ENCODE assay signal across 25 cellular contexts in genomic region chr10:8985651-8986050, GRCh38.
DNase-seq lines count a peak whose midpoint lies in the region; ATAC-seq, FAIRE-seq and TF ChIP-seq lines count a peak whose summit lies in the region.
"Had no signal": no experiment of that assay in that cellular context is flagged by ENCODE, and none has a peak within 500 bp of the region (broad histone marks: within the 10 kb centered on the region; RNA-seq: fewer than 3 reads in every experiment).

No MANE protein-coding gene starts in this region.

- no peak overlapping the region for H3K4me2 ChIP-seq in HepG2 (ENCODE audit: low read depth, low read length)

- TF ChIP-seq CTCF in liver (IDR thresholded peaks at IDR 0.05; ENCODE audit: low read depth, low read length, missing input control) (no peak), HepG2 (CRISPR knock-in tag; IDR thresholded peaks at IDR 0.05) (no peak), RWPE2 (IDR thresholded peaks at IDR 0.05; ENCODE audit: poor library complexity, severe bottlenecking) (peak; percentile 21), psoas muscle (IDR thresholded peaks at IDR 0.05) (no peak), HFFc6 (IDR thresholded peaks at IDR 0.05) (no peak)

- H3K27me3 Mint-ChIP-seq in activated CD4-positive, alpha-beta memory T cell treated with anti-CD3 and anti-CD28 coated beads for 36 hours, result no peaks in the 10 kb centered on the region
- H3K27me3 Mint-ChIP-seq in activated CD4-positive, alpha-beta memory T cell treated with anti-CD3 and anti-CD28 coated beads, Interleukin-2, amount 10 ng/mL, durations not matched to agents 7 days and 5 days, result no peaks in the 10 kb centered on the region
- H3K27me3 Mint-ChIP-seq in HFFc6 (ENCODE audit: insufficient read depth), result peaks cover 2% of the 10 kb centered on the region; the same call in 1 of the 2 replicates
- H3K27me3 Mint-ChIP-seq: CD4-positive, CD25-positive, alpha-beta regulatory T cell had no signal

- ATAC-seq in HepG2 (no peak), RWPE2 (ENCODE audit: low read depth) (no peak), psoas muscle (no peak)
- ATAC-seq: K562 had no signal

- H3K4me3 Mint-ChIP-seq in activated CD4-positive, alpha-beta memory T cell treated with anti-CD3 and anti-CD28 coated beads for 36 hours, result no peak overlapping the region
- no peak overlapping the region for H3K4me3 Mint-ChIP-seq in activated CD4-positive, alpha-beta memory T cell treated with anti-CD3 and anti-CD28 coated beads, Interleukin-2, amount 10 ng/mL, durations not matched to agents 7 days and 5 days
- no peak overlapping the region for H3K4me3 Mint-ChIP-seq in HFFc6
- H3K4me3 Mint-ChIP-seq: CD4-positive, CD25-positive, alpha-beta regulatory T cell had no signal

- CTCF ChIA-PET in activated CD4-positive, alpha-beta memory T cell treated with anti-CD3 and anti-CD28 coated beads for 36 hours (lab: Charles Lee), result no interaction called here
- CTCF ChIA-PET in activated CD4-positive, alpha-beta memory T cell treated with anti-CD3 and anti-CD28 coated beads, Interleukin-2, amount 10 ng/mL, durations not matched to agents 7 days and 5 days (lab: Charles Lee), result no interaction called here
- CTCF ChIA-PET in HepG2 (lab: Yijun Ruan, JAX; ENCODE audit: low intra/inter-chr PET ratio, low total read pairs), result no interaction called here

- 82% methylated on average over 2 of the region's 2 CpGs for WGBS in liver
- WGBS in HepG2 (ENCODE audit: low lambda C conversion rate), result 3% methylated on average over 2 of the region's 2 CpGs
- WGBS in psoas muscle, 3 donors, result 93 to 95% (median 93%) methylated on average over 2 of the region's 2 CpGs

- no peaks in the 10 kb centered on the region for H3K9me3 Mint-ChIP-seq in activated CD4-positive, alpha-beta memory T cell treated with anti-CD3 and anti-CD28 coated beads for 36 hours
- no peaks in the 10 kb centered on the region for H3K9me3 Mint-ChIP-seq in activated CD4-positive, alpha-beta memory T cell treated with anti-CD3 and anti-CD28 coated beads, Interleukin-2, amount 10 ng/mL, durations not matched to agents 7 days and 5 days
- H3K9me3 Mint-ChIP-seq in HFFc6, result peaks cover 16% of the 10 kb centered on the region
- H3K9me3 Mint-ChIP-seq: CD4-positive, CD25-positive, alpha-beta regulatory T cell had no signal

- no peaks in the 10 kb centered on the region for H3K36me3 ChIP-seq in liver (ENCODE audit: control insufficient read depth in 4 of 4, insufficient read depth in 3 of 4, low read depth in 1 of 4, low read length in 3 of 4)
- no peaks in the 10 kb centered on the region for H3K36me3 ChIP-seq in HepG2 (replicated peaks in 1 of 2; ENCODE audit: control insufficient read depth in 1 of 2, insufficient read depth in 2 of 2, low read length in 2 of 2)
- H3K36me3 ChIP-seq in RWPE2 (ENCODE audit: low read depth), result no peaks in the 10 kb centered on the region
- no peaks in the 10 kb centered on the region for H3K36me3 ChIP-seq in psoas muscle (ENCODE audit: insufficient read depth in 1 of 2, low read depth in 1 of 2)

- peak overlapping the region; percentile 0 for H3K27ac Mint-ChIP-seq in activated CD4-positive, alpha-beta memory T cell treated with anti-CD3 and anti-CD28 coated beads for 36 hours
- H3K27ac Mint-ChIP-seq in activated CD4-positive, alpha-beta memory T cell treated with anti-CD3 and anti-CD28 coated beads, Interleukin-2, amount 10 ng/mL, durations not matched to agents 7 days and 5 days, result no peak overlapping the region
- H3K27ac Mint-ChIP-seq in HFFc6, result no peak overlapping the region
- H3K27ac Mint-ChIP-seq: CD4-positive, CD25-positive, alpha-beta regulatory T cell had no signal

- BruUV-seq in HepG2 (replicated peaks; lab: Mats Ljungman, UMichigan), result no TSS peak

- no peak for FAIRE-seq in HepG2 (lab: Jason Lieb, UNC)
- FAIRE-seq: GM19239, H54, K562 had no signal

- H3K4me1 ChIP-seq in liver (ENCODE audit: control insufficient read depth in 4 of 4, insufficient read depth in 4 of 4, low read length in 3 of 4) (no peaks in the 10 kb centered on the region), HepG2 (ENCODE audit: insufficient read depth, low read length) (no peaks in the 10 kb centered on the region), RWPE2 (ENCODE audit: insufficient read depth, poor library complexity, severe bottlenecking) (no peaks in the 10 kb centered on the region), psoas muscle (no peaks in the 10 kb centered on the region)

- H3K4me3 ChIP-seq in liver (ENCODE audit: low read depth in 1 of 3, low read length in 3 of 3) (no peak overlapping the region), HepG2 (replicated peaks in 1 of 3; ENCODE audit: insufficient read depth in 1 of 3, low read depth in 2 of 3, low read length in 3 of 3) (no peak overlapping the region), RWPE2 (ENCODE audit: severe bottlenecking) (no peak overlapping the region), psoas muscle (no peak overlapping the region)
- H3K4me3 ChIP-seq: K562 had no signal

- no peak for DNase-seq in activated CD4-positive, alpha-beta memory T cell treated with anti-CD3 and anti-CD28 coated beads for 36 hours
- DNase-seq in activated CD4-positive, alpha-beta memory T cell treated with anti-CD3 and anti-CD28 coated beads, Interleukin-2, amount 10 ng/mL, durations not matched to agents 7 days and 5 days, result no peak
- DNase-seq in HepG2 (ENCODE audit: low spot score) (no peak), RWPE2 (ENCODE audit: low spot score) (no peak), psoas muscle (no peak), HFFc6 (no peak)
- DNase-seq: 8988T; ACHN; CD4-positive, CD25-positive, alpha-beta regulatory T cell; DMS153; DND-41; NCI-H1048; NCI-H1417; NCI-H1694; NCI-H2029 treated with DMSO at 0.1 percent for 48 hours; NCI-H446 treated with DMSO at 0.1 percent for 48 hours; NCI-H526; NCI-H82; NK-92 treated with Interleukin-12 subunit alpha and Interleukin-12 subunit beta, amount 100 ng/mL, for 24 hours; SHP77 treated with DMSO at 0.1 percent for 48 hours had no signal

- POLR2A ChIA-PET in activated CD4-positive, alpha-beta memory T cell treated with anti-CD3 and anti-CD28 coated beads for 36 hours (lab: Charles Lee), result no interaction called here
- POLR2A ChIA-PET in activated CD4-positive, alpha-beta memory T cell treated with anti-CD3 and anti-CD28 coated beads, Interleukin-2, amount 10 ng/mL, durations not matched to agents 7 days and 5 days (lab: Charles Lee), result interaction anchor here (0.7 kb wide), 1 partner anchor 922 kb away, joined by 3 read pairs; no protein-coding TSS in a partner anchor
- POLR2A ChIA-PET in HepG2 (lab: Yijun Ruan, JAX), result no interaction called here

- H3K27me3 ChIP-seq in liver (ENCODE audit: control insufficient read depth in 4 of 4, insufficient read depth in 4 of 4, low read length in 3 of 4), result peaks cover 0 to 2% (median 0%) of the 10 kb centered on the region in 4 donors
- no peaks in the 10 kb centered on the region for H3K27me3 ChIP-seq in HepG2 (ENCODE audit: control insufficient read depth in 1 of 2, insufficient read depth in 2 of 2, low read length in 2 of 2)
- no peaks in the 10 kb centered on the region for H3K27me3 ChIP-seq in RWPE2 (ENCODE audit: insufficient read depth, poor library complexity, severe bottlenecking)
- H3K27me3 ChIP-seq in psoas muscle (ENCODE audit: insufficient read depth in 3 of 3, low read length in 2 of 3), result no peaks in the 10 kb centered on the region

- H2AFZ ChIP-seq in HepG2 (ENCODE audit: low read length), result no peak overlapping the region

- H3K9ac ChIP-seq in liver (ENCODE audit: low read depth in 1 of 2, low read length in 2 of 2) (no peak overlapping the region), HepG2 (ENCODE audit: insufficient read depth, low read depth, low read length) (no peak overlapping the region)

- TF ChIP-seq EP300 in HepG2 (IDR thresholded peaks at IDR 0.05; ENCODE audit: low read depth in 2 of 2, low read length in 2 of 2), result no peak
- TF ChIP-seq EP300 in HepG2 (CRISPR knock-in tag; IDR thresholded peaks at IDR 0.05; ENCODE audit: borderline replicate concordance), result no peak

- TF ChIP-seq POLR2A in HepG2 (IDR thresholded peaks at IDR 0.05; ENCODE audit: insufficient read depth in 1 of 2, low read depth in 2 of 2, low read length in 2 of 2), result no peak

- intact Hi-C loops in activated CD4-positive, alpha-beta memory T cell treated with anti-CD3 and anti-CD28 coated beads for 36 hours (cut with micrococcal nuclease), result no loop called here
- intact Hi-C loops in HepG2 (cut with micrococcal nuclease; ENCODE audit: unreplicated experiment) (no loop called here), psoas muscle (cut with DNase I) (no loop called here)

- peak; percentile 42 to 46 for TF ChIP-seq RAD21 in liver (IDR thresholded peaks at IDR 0.05)
- TF ChIP-seq RAD21 in HepG2 (CRISPR knock-in tag; IDR thresholded peaks at IDR 0.05), result no peak

- no peaks in the 10 kb centered on the region for H4K20me1 ChIP-seq in HepG2 (ENCODE audit: insufficient read depth, low read length)

- H3K9me3 ChIP-seq in liver (ENCODE audit: control insufficient read depth in 4 of 4, low read length in 3 of 4) (no peaks in the 10 kb centered on the region), HepG2 (ENCODE audit: low read length) (no peaks in the 10 kb centered on the region), RWPE2 (ENCODE audit: severe bottlenecking) (no peaks in the 10 kb centered on the region), psoas muscle (no peaks in the 10 kb centered on the region)

- H3K4me1 Mint-ChIP-seq in activated CD4-positive, alpha-beta memory T cell treated with anti-CD3 and anti-CD28 coated beads for 36 hours (ENCODE audit: low read depth), result peaks cover 31% of the 10 kb centered on the region
- peaks cover 3% of the 10 kb centered on the region for H3K4me1 Mint-ChIP-seq in activated CD4-positive, alpha-beta memory T cell treated with anti-CD3 and anti-CD28 coated beads, Interleukin-2, amount 10 ng/mL, durations not matched to agents 7 days and 5 days
- H3K4me1 Mint-ChIP-seq in HFFc6 (ENCODE audit: low read depth), result no peaks in the 10 kb centered on the region

- H3K27ac ChIP-seq in liver (ENCODE audit: low read depth in 1 of 2, low read length in 2 of 2) (no peak overlapping the region), HepG2 (ENCODE audit: extremely low read length, insufficient read depth, low read length) (no peak overlapping the region), RWPE2 (ENCODE audit: poor library complexity, severe bottlenecking) (no peak overlapping the region), psoas muscle (no peak overlapping the region)
- H3K27ac ChIP-seq: RWPE1 had no signal

- in situ Hi-C loops in HepG2 (cut with HindIII; ENCODE audit: extremely low pct_ligation_motif_present, low pct_unique_long_range_greater_than_20kb), result no loop called here

- no peaks in the 10 kb centered on the region for H3K79me2 ChIP-seq in HepG2 (ENCODE audit: insufficient read depth, low read length)

- H3K36me3 Mint-ChIP-seq in activated CD4-positive, alpha-beta memory T cell treated with anti-CD3 and anti-CD28 coated beads for 36 hours, result no peaks in the 10 kb centered on the region
- H3K36me3 Mint-ChIP-seq in activated CD4-positive, alpha-beta memory T cell treated with anti-CD3 and anti-CD28 coated beads, Interleukin-2, amount 10 ng/mL, durations not matched to agents 7 days and 5 days (ENCODE audit: low read depth), result no peaks in the 10 kb centered on the region
- no peaks in the 10 kb centered on the region for H3K36me3 Mint-ChIP-seq in HFFc6 (ENCODE audit: low read depth)
- H3K36me3 Mint-ChIP-seq: CD4-positive, CD25-positive, alpha-beta regulatory T cell had no signal

TF ChIP-seq in liver, 16 proteins besides CTCF, POLR2A, EP300 and RAD21 (continues in another document):
- no peak for TF ChIP-seq SP1 (IDR thresholded peaks at IDR 0.05)

TF ChIP-seq in HepG2, 621 proteins besides CTCF, POLR2A, EP300 and RAD21 (continues in another document):
- TF ChIP-seq ZNF329 (CRISPR knock-in tag; IDR thresholded peaks at IDR 0.05; ENCODE audit: low read depth), result no peak
